8 cellular contexts compared by ENCODE assay signal in genomic region chr14:48398675-48399282, GRCh38.
DNase-seq lines count a peak whose midpoint lies in the region; ATAC-seq, FAIRE-seq and TF ChIP-seq lines count a peak whose summit lies in the region.

No MANE protein-coding gene starts in this region.

- H3K27me3 ChIP-seq in adrenal gland = no peaks in the 10 kb centered on the region

- no peak for TF ChIP-seq POLR2A in adrenal gland (IDR thresholded peaks at IDR 0.05)

- no peak for FAIRE-seq in kidney (lab: Jason Lieb, UNC)

- no peaks in the 10 kb centered on the region for H3K36me3 ChIP-seq in adrenal gland (replicated peaks in 1 of 2)
- H3K36me3 ChIP-seq in kidney (ENCODE audit: control insufficient read depth in 1 of 2, insufficient read depth in 2 of 2, low read length in 2 of 2) = no peaks in the 10 kb centered on the region

- ATAC-seq in GM21786 (IDR thresholded peaks at IDR 0.05; ENCODE audit: unreplicated experiment) (peak; percentile 55), GM21526 (IDR thresholded peaks at IDR 0.05; ENCODE audit: low FRiP score, unreplicated experiment) (no peak), left colon (no peak)

- H3K9me3 ChIP-seq in adrenal gland (replicated peaks in 1 of 3) (peaks cover 0 to 5% (median 0%) of the 10 kb centered on the region in 3 donors), kidney (ENCODE audit: control insufficient read depth in 1 of 2, low read length in 2 of 2) (no peaks in the 10 kb centered on the region)

- H3K4me1 ChIP-seq in adrenal gland (replicated peaks in 1 of 2) = no peaks in the 10 kb centered on the region
- no peaks in the 10 kb centered on the region for H3K4me1 ChIP-seq in kidney (ENCODE audit: control insufficient read depth in 1 of 2, insufficient read depth in 1 of 2, low read depth in 1 of 2, low read length in 2 of 2)

- H3K27ac ChIP-seq in adrenal gland (no peak overlapping the region), kidney (ENCODE audit: low read depth in 2 of 2, low read length in 2 of 2) (no peak overlapping the region)

- TF ChIP-seq CTCF in AG09309 (IDR thresholded peaks at IDR 0.05; ENCODE audit: control insufficient read depth, insufficient read depth, low read depth, low read length, missing control alignments) (peak; percentile 38), adrenal gland (IDR thresholded peaks at IDR 0.05) (peak; percentile 65 to 76 (median 70)), kidney (IDR thresholded peaks at IDR 0.05; ENCODE audit: borderline replicate concordance, extremely low read depth, insufficient read depth) (peak; percentile 48)

- WGBS in adrenal gland, 4 donors = 46 to 55% (median 48%) methylated on average over 2 of the region's 2 CpGs

- no peak overlapping the region for H3K9ac ChIP-seq in kidney (ENCODE audit: low read length in 2 of 2)

- intact Hi-C loops in adrenal gland (cut with DNase I) = loop anchor here in 1 of 2 donors (5.0 kb wide), 1 partner anchor 481 kb away; no protein-coding TSS in a partner anchor
- intact Hi-C loops in kidney (cut with DNase I) = no loop called here
- intact Hi-C loops in left colon (cut with DNase I, micrococcal nuclease) = no loop called here

- H3K4me3 ChIP-seq in AG09309 (ENCODE audit: control insufficient read depth, low read depth, low read length) (no peak overlapping the region), adrenal gland (no peak overlapping the region), kidney (ENCODE audit: low read length in 2 of 2) (no peak overlapping the region)

- DNase-seq in AG09309 (ENCODE audit: low read depth) (no peak), NCI-H2029 treated with DMSO at 0.1 percent for 48 hours (lab: John Stamatoyannopoulos, UW) (peak; percentile 41), adrenal gland (peak in 3 of 7 donors; percentile 15 to 48 (median 36)), kidney (no peak), activated gamma-delta T cell (lab: John Stamatoyannopoulos, UW) (no peak), left colon (no peak)
